ENCODE assay signal across 20 cellular contexts in the genomic region with DNA sequence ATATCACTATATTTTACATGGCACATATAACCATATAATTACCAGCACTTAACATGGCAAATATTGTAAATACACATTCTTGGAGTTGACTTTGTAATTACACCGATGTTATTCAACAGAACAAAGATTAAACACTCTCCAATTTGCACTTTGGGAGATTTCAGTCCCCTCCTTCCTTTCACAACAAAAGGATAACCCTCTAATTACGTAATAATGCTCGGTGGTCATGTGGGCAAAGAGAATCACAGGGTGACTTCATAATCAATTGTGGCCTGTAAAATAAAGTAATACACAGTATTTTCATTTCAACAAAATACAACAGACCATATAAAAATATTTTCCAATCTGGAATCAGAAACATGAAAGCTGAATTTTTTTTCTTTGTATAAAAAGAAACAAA.
"Had no signal": no experiment of that assay in that cellular context is flagged by ENCODE, and none has a peak within 500 bp of the region (broad histone marks: within the 10 kb centered on the region; RNA-seq: fewer than 3 reads in every experiment).

No MANE protein-coding gene starts in this region.

- H3K27me3 ChIP-seq: pancreas, suprapubic skin, tibial nerve had no signal

- H3K27ac ChIP-seq: pancreas, suprapubic skin, tibial nerve had no signal

- FAIRE-seq: endometrium, keratinocyte, pancreas, small intestine had no signal

- DNase-seq: activated CD4-positive, alpha-beta T cell treated with anti-CD3 and anti-CD28 coated beads, Interleukin-2, amount 10 ng/mL, durations not matched to agents 7 days and 5 days; activated CD4-positive, CD25-positive, alpha-beta regulatory T cell treated with anti-CD3 and anti-CD28 coated beads, Interleukin-2, amount 50 U/mL, for 72 hours; activated CD8-positive, alpha-beta T cell treated with anti-CD3 and anti-CD28 coated beads for 36 hours; activated gamma-delta T cell treated with Interleukin-2 at 50 U/mL for 16 hours; aorta; effector CD4-positive, alpha-beta T cell; foreskin fibroblast; left colon; mucosa of descending colon; nephron progenitor cell; pancreas; right cardiac atrium; small intestine; stimulated activated CD4-positive, alpha-beta T cell treated with anti-CD3 and anti-CD28 coated beads, Interleukin-2, amount 100 ng/mL, for 24 hours; stimulated activated naive CD8-positive, alpha-beta T cell treated with anti-CD3 and anti-CD28 coated beads, Interleukin-15, amount 100 ng/mL, for 72 hours had no signal

- H3K4me1 ChIP-seq: pancreas, suprapubic skin, tibial nerve had no signal

- H3K4me3 ChIP-seq: mucosa of descending colon, pancreas, suprapubic skin, tibial nerve had no signal

- H3K9me3 ChIP-seq: mucosa of descending colon, pancreas, suprapubic skin, tibial nerve had no signal

- ATAC-seq: activated CD8-positive, alpha-beta T cell treated with anti-CD3 and anti-CD28 coated beads for 36 hours; left colon; mucosa of descending colon; right cardiac atrium; stimulated activated effector memory CD8-positive, alpha-beta T cell treated with anti-CD3 and anti-CD28 coated beads, Interleukin-12 subunit alpha, Interleukin-12 subunit beta, amount 100 ng/mL, for 72 hours; stimulated activated naive CD8-positive, alpha-beta T cell treated with anti-CD3 and anti-CD28 coated beads, Interleukin-15, amount 100 ng/mL, for 72 hours had no signal
